1 cellular context compared by ENCODE assay signal in genomic region chr2:127050803-127051115, GRCh38.
TF ChIP-seq lines count a peak whose summit lies in the region.

No MANE protein-coding gene starts in this region.

TF ChIP-seq in H1, 55 proteins besides CTCF, POLR2A, EP300 and RAD21:
- TF ChIP-seq SP2 (IDR thresholded peaks at IDR 0.05; ENCODE audit: low read length) (no peak), GABPA (IDR thresholded peaks at IDR 0.05; ENCODE audit: borderline replicate concordance, insufficient read depth, low read length) (no peak), RNF2 (IDR thresholded peaks at IDR 0.05; ENCODE audit: borderline replicate concordance, low read depth, low read length, missing control alignments, poor library complexity, severe bottlenecking) (no peak), PHF8 (conservative IDR thresholded peaks at IDR 0.05; ENCODE audit: low read depth, low read length) (no peak), RBBP5 (IDR thresholded peaks at IDR 0.05; ENCODE audit: borderline replicate concordance, low read depth, low read length) (no peak), CHD2 (IDR thresholded peaks at IDR 0.05; ENCODE audit: low read length) (no peak), JUND (IDR thresholded peaks at IDR 0.05; ENCODE audit: low read length) (no peak), CBX5 (IDR thresholded peaks at IDR 0.05; ENCODE audit: low read depth, low read length) (no peak), USF2 (IDR thresholded peaks at IDR 0.05; ENCODE audit: low read length) (no peak)
